Comparison of ENCODE assay signal across 20 cellular contexts in genomic region chr2:72583376-72583775, GRCh38.
A peak's percentile ranks its signal among the peaks of the same experiment; 100 is the strongest.
DNase-seq lines count a peak whose midpoint lies in the region; ATAC-seq and TF ChIP-seq lines count a peak whose summit lies in the region.
"Had no signal": no experiment of that assay in that cellular context is flagged by ENCODE, and none has a peak within 500 bp of the region (broad histone marks: within the 10 kb centered on the region; RNA-seq: fewer than 3 reads in every experiment).

No MANE protein-coding gene starts in this region.

- no peak overlapping the region for H3K9ac ChIP-seq in adipocyte (ENCODE audit: low read length)
- H3K9ac ChIP-seq: BLaER1 treated with 17β-estradiol and CSF1 and Interleukin-3, amounts not matched to agents 10 nM and 100 nM had no signal

- H3K9me3 Mint-ChIP-seq in nephron progenitor cell, result no peaks in the 10 kb centered on the region
- no peaks in the 10 kb centered on the region for H3K9me3 Mint-ChIP-seq in activated T-helper 2 cell treated with anti-CD3 and anti-CD28 coated beads, Interferon-gamma antibody, Interleukin-2, Interleukin-4, amounts not matched to agents 10 μg/mL and 5 μg/mL and 100 μg/mL, durations not matched to agents 14 hours and 24 hours and 36 hours
- H3K9me3 Mint-ChIP-seq: CD8-positive, alpha-beta T cell; GM23338; HFFc6 had no signal

- H3K27me3 Mint-ChIP-seq in nephron progenitor cell (ENCODE audit: low read depth, poor library complexity), result no peaks in the 10 kb centered on the region
- H3K27me3 Mint-ChIP-seq in activated T-helper 2 cell treated with anti-CD3 and anti-CD28 coated beads, Interferon-gamma antibody, Interleukin-2, Interleukin-4, amounts not matched to agents 10 μg/mL and 5 μg/mL and 100 μg/mL, durations not matched to agents 14 hours and 24 hours and 36 hours (ENCODE audit: low read depth), result peaks cover 2% of the 10 kb centered on the region

- no peaks in the 10 kb centered on the region for H3K9me3 ChIP-seq in adipocyte (ENCODE audit: control insufficient read depth, low read length)
- no peaks in the 10 kb centered on the region for H3K9me3 ChIP-seq in left lung
- H3K9me3 ChIP-seq: BLaER1 treated with 17β-estradiol and CSF1 and Interleukin-3, amounts not matched to agents 10 nM and 100 nM had no signal

- H3K4me3 ChIP-seq in adipocyte (ENCODE audit: low read length) (no peak overlapping the region), choroid plexus epithelial cell (ENCODE audit: low read depth, low read length) (no peak overlapping the region), fibroblast of pulmonary artery (replicated peaks; ENCODE audit: low read depth, low read length) (no peak overlapping the region), left lung (no peak overlapping the region)
- H3K4me3 ChIP-seq: BLaER1 treated with 17β-estradiol and CSF1 and Interleukin-3, amounts not matched to agents 10 nM and 100 nM; GM23338; K562 had no signal

- ATAC-seq in left lung, result no peak
- ATAC-seq: CD8-positive, alpha-beta T cell; GM23338; HCT116; K562 had no signal

- no peak overlapping the region for H3K27ac ChIP-seq in left lung
- H3K27ac ChIP-seq: BLaER1 treated with 17β-estradiol and CSF1 and Interleukin-3, amounts not matched to agents 10 nM and 100 nM had no signal

- H3K4me1 Mint-ChIP-seq in nephron progenitor cell, result no peaks in the 10 kb centered on the region
- no peaks in the 10 kb centered on the region for H3K4me1 Mint-ChIP-seq in activated T-helper 2 cell treated with anti-CD3 and anti-CD28 coated beads, Interferon-gamma antibody, Interleukin-2, Interleukin-4, amounts not matched to agents 10 μg/mL and 5 μg/mL and 100 μg/mL, durations not matched to agents 14 hours and 24 hours and 36 hours (ENCODE audit: low read depth)
- H3K4me1 Mint-ChIP-seq: GM23338 had no signal

- H3K27ac Mint-ChIP-seq in nephron progenitor cell, result peak overlapping the region; percentile 36
- no peak overlapping the region for H3K27ac Mint-ChIP-seq in activated T-helper 2 cell treated with anti-CD3 and anti-CD28 coated beads, Interferon-gamma antibody, Interleukin-2, Interleukin-4, amounts not matched to agents 10 μg/mL and 5 μg/mL and 100 μg/mL, durations not matched to agents 14 hours and 24 hours and 36 hours
- H3K27ac Mint-ChIP-seq: CD8-positive, alpha-beta T cell; GM23338; HFFc6 had no signal

- no peaks in the 10 kb centered on the region for H3K36me3 ChIP-seq in adipocyte (ENCODE audit: control insufficient read depth, insufficient read depth, low read length, severe bottlenecking)
- H3K36me3 ChIP-seq in left lung, result no peaks in the 10 kb centered on the region
- H3K36me3 ChIP-seq: BLaER1 treated with 17β-estradiol and CSF1 and Interleukin-3, amounts not matched to agents 10 nM and 100 nM had no signal

- TF ChIP-seq CTCF in choroid plexus epithelial cell (conservative IDR thresholded peaks at IDR 0.05; ENCODE audit: low read depth, low read length) (no peak), fibroblast of pulmonary artery (IDR thresholded peaks at IDR 0.05; ENCODE audit: low read length, missing control alignments) (no peak), nephron progenitor cell (IDR thresholded peaks at IDR 0.05) (no peak), left lung (IDR thresholded peaks at IDR 0.05) (no peak)

- DNase-seq in adipocyte (ENCODE audit: low read depth) (peak; percentile 62), choroid plexus epithelial cell (ENCODE audit: low read depth) (peak; percentile 48), fibroblast of pulmonary artery (ENCODE audit: low read depth) (peak; percentile 79), nephron progenitor cell (no peak), SW 1271 (lab: John Stamatoyannopoulos, UW) (no peak), GOT3 (lab: John Stamatoyannopoulos, UW) (no peak), left lung (no peak)
- no peak for DNase-seq in activated T-helper 2 cell treated with anti-CD3 and anti-CD28 coated beads, Interferon-gamma antibody, Interleukin-2, Interleukin-4, amounts not matched to agents 10 μg/mL and 5 μg/mL and 100 μg/mL, durations not matched to agents 14 hours and 24 hours and 36 hours (ENCODE audit: low spot score)
- DNase-seq: ACHN; Calu3; CD8-positive, alpha-beta T cell; DMS79 treated with DMSO at 0.1 percent for 48 hours; GF-D8; H7; HFFc6; IMR-90 had no signal

- H3K4me1 ChIP-seq in adipocyte (ENCODE audit: control insufficient read depth, insufficient read depth, low read length), result peaks cover 19% of the 10 kb centered on the region
- H3K4me1 ChIP-seq in left lung, result peaks cover 0 to 3% of the 10 kb centered on the region in 2 donors
- H3K4me1 ChIP-seq: BLaER1 treated with 17β-estradiol and CSF1 and Interleukin-3, amounts not matched to agents 10 nM and 100 nM had no signal

- intact Hi-C loops in activated T-helper 2 cell treated with anti-CD3 and anti-CD28 coated beads, Interferon-gamma antibody, Interleukin-2, Interleukin-4, amounts not matched to agents 10 μg/mL and 5 μg/mL and 100 μg/mL, durations not matched to agents 14 hours and 24 hours and 36 hours (cut with micrococcal nuclease), result loop anchor here (10.0 kb wide), 1 partner anchor 161 kb away; no protein-coding TSS in a partner anchor
- intact Hi-C loops in left lung (cut with DNase I), result no loop called here

- H3K4me3 Mint-ChIP-seq in nephron progenitor cell, result no peak overlapping the region
- H3K4me3 Mint-ChIP-seq in activated T-helper 2 cell treated with anti-CD3 and anti-CD28 coated beads, Interferon-gamma antibody, Interleukin-2, Interleukin-4, amounts not matched to agents 10 μg/mL and 5 μg/mL and 100 μg/mL, durations not matched to agents 14 hours and 24 hours and 36 hours (ENCODE audit: low read depth), result no peak overlapping the region
- H3K4me3 Mint-ChIP-seq: CD8-positive, alpha-beta T cell; GM23338; HFFc6 had no signal

- H3K27me3 ChIP-seq in adipocyte (replicated peaks; ENCODE audit: control insufficient read depth, insufficient read depth, low read length) (no peaks in the 10 kb centered on the region), left lung (no peaks in the 10 kb centered on the region)
- H3K27me3 ChIP-seq: BLaER1 treated with 17β-estradiol and CSF1 and Interleukin-3, amounts not matched to agents 10 nM and 100 nM had no signal

- H3K36me3 Mint-ChIP-seq in nephron progenitor cell (ENCODE audit: low read depth), result no peaks in the 10 kb centered on the region
- H3K36me3 Mint-ChIP-seq in activated T-helper 2 cell treated with anti-CD3 and anti-CD28 coated beads, Interferon-gamma antibody, Interleukin-2, Interleukin-4, amounts not matched to agents 10 μg/mL and 5 μg/mL and 100 μg/mL, durations not matched to agents 14 hours and 24 hours and 36 hours (ENCODE audit: low read depth), result no peaks in the 10 kb centered on the region
- H3K36me3 Mint-ChIP-seq: CD8-positive, alpha-beta T cell had no signal

Comparison
In these comparisons a context has a peak if more than half of its experiments do, and no peak if none do; other contexts are left out.
1. DNase-seq: peak in adipocyte (single experiment), choroid plexus epithelial cell (single experiment) and fibroblast of pulmonary artery (single experiment); none in nephron progenitor cell (single experiment), SW 1271 (0 of 2), GOT3 (single experiment), activated T-helper 2 cell treated with anti-CD3 and anti-CD28 coated beads, Interferon-gamma antibody, Interleukin-2, Interleukin-4, amounts not matched to agents 10 μg/mL and 5 μg/mL and 100 μg/mL, durations not matched to agents 14 hours and 24 hours and 36 hours (single experiment) and left lung (0 of 2).